In genomic region chr7:157047148-157047547, GRCh38 we compare ENCODE assay signal across 22 cellular contexts. TPM values are rescaled to one million over a fixed set of nuclear protein-coding genes. Genes with fewer than 3 reads are reported as not detected.
A peak's percentile ranks its signal among the peaks of the same experiment; 100 is the strongest.
DNase-seq lines count a peak whose midpoint lies in the region; ATAC-seq, FAIRE-seq and TF ChIP-seq lines count a peak whose summit lies in the region.
"Had no signal": no experiment of that assay in that cellular context is flagged by ENCODE, and none has a peak within 500 bp of the region (broad histone marks: within the 10 kb centered on the region; RNA-seq: fewer than 3 reads in every experiment).

No MANE protein-coding gene starts in this region.

- CTCF ChIA-PET in HepG2 (lab: Yijun Ruan, JAX; ENCODE audit: low intra/inter-chr PET ratio, low total read pairs) (no interaction called here), A673 (lab: Charles Lee) (no interaction called here)

- H3K4me3 ChIP-seq in HepG2 (replicated peaks in 1 of 3; ENCODE audit: insufficient read depth in 1 of 3, low read depth in 2 of 3, low read length in 3 of 3) (no peak overlapping the region), right lobe of liver (no peak overlapping the region), keratinocyte (ENCODE audit: control insufficient read depth in 2 of 3, extremely low read depth in 1 of 3, insufficient read depth in 2 of 3, low read depth in 1 of 3, low read length in 3 of 3) (peak overlapping the region in 1 of 3 experiments; percentile 11), small intestine (ENCODE audit: low read depth in 1 of 2, low read length in 2 of 2) (no peak overlapping the region), A673 (ENCODE audit: low read depth, low read length, poor library complexity, severe bottlenecking) (no peak overlapping the region)

- H2AFZ ChIP-seq in HepG2 (ENCODE audit: low read length) (no peak overlapping the region), keratinocyte (ENCODE audit: control insufficient read depth, low read length) (no peak overlapping the region)

- FAIRE-seq in HepG2 (lab: Jason Lieb, UNC) (no peak), keratinocyte (lab: Jason Lieb, UNC) (peak; percentile 39), small intestine (lab: Jason Lieb, UNC) (no peak)
- FAIRE-seq: A204.1, GM12892, GM19239 had no signal

- intact Hi-C loops in HepG2 (cut with micrococcal nuclease; ENCODE audit: unreplicated experiment) (no loop called here), right lobe of liver (cut with DNase I) (no loop called here), A673 (cut with micrococcal nuclease; ENCODE audit: unreplicated experiment) (no loop called here)

- H3K79me2 ChIP-seq in HepG2 (ENCODE audit: insufficient read depth, low read length) (no peaks in the 10 kb centered on the region), keratinocyte (ENCODE audit: control insufficient read depth, insufficient read depth, low read length) (no peaks in the 10 kb centered on the region)

- no peaks in the 10 kb centered on the region for H3K9me1 ChIP-seq in keratinocyte (ENCODE audit: control insufficient read depth, extremely low read depth, insufficient read depth, low read length)

- peak; percentile 41; the same call in 1 of the 3 replicates for ATAC-seq in HepG2
- ATAC-seq in right lobe of liver: no peak

- dilution Hi-C loops in keratinocyte (cut with MboI; ENCODE audit: extremely low pct_ligation_motif_present, low sequenced_read_pairs): no loop called here

- H3K9ac ChIP-seq in HepG2 (ENCODE audit: insufficient read depth, low read depth, low read length): no peak overlapping the region
- H3K9ac ChIP-seq in keratinocyte (ENCODE audit: control insufficient read depth, extremely low read depth, insufficient read depth, low read length): peak overlapping the region; percentile 50
- H3K9ac ChIP-seq: KMS-11 had no signal

- TF ChIP-seq EP300 in HepG2 (IDR thresholded peaks at IDR 0.05; ENCODE audit: low read depth in 2 of 2, low read length in 2 of 2) (no peak), HepG2 (CRISPR knock-in tag; IDR thresholded peaks at IDR 0.05; ENCODE audit: borderline replicate concordance) (no peak)

- H3K4me1 ChIP-seq in HepG2 (ENCODE audit: insufficient read depth, low read length) (no peaks in the 10 kb centered on the region), right lobe of liver (no peaks in the 10 kb centered on the region), keratinocyte (ENCODE audit: control insufficient read depth, extremely low read depth, insufficient read depth, low read length) (peaks cover 28% of the 10 kb centered on the region), small intestine (ENCODE audit: control insufficient read depth in 2 of 2, insufficient read depth in 1 of 2, low read depth in 1 of 2, low read length in 1 of 2) (no peaks in the 10 kb centered on the region), A673 (ENCODE audit: insufficient read depth, low read length, poor library complexity, severe bottlenecking) (no peaks in the 10 kb centered on the region)

- H4K20me1 ChIP-seq in HepG2 (ENCODE audit: insufficient read depth, low read length): no peaks in the 10 kb centered on the region
- no peaks in the 10 kb centered on the region for H4K20me1 ChIP-seq in keratinocyte (ENCODE audit: control insufficient read depth, extremely low read depth, insufficient read depth, low read length)

- H3K27ac ChIP-seq in HepG2 (ENCODE audit: extremely low read length, insufficient read depth, low read length) (no peak overlapping the region), right lobe of liver (no peak overlapping the region), VCaP (peak overlapping the region; percentile 43), keratinocyte (ENCODE audit: control insufficient read depth, insufficient read depth, low read length) (peak overlapping the region; percentile 64), small intestine (ENCODE audit: low read depth in 1 of 2, low read length in 1 of 2) (no peak overlapping the region), A673 (ENCODE audit: low read depth, low read length, poor library complexity, severe bottlenecking) (no peak overlapping the region)
- H3K27ac ChIP-seq: KMS-11 had no signal

- TF ChIP-seq RAD21 in HepG2 (CRISPR knock-in tag; IDR thresholded peaks at IDR 0.05): no peak

- in situ Hi-C loops in HepG2 (cut with HindIII; ENCODE audit: extremely low pct_ligation_motif_present, low pct_unique_long_range_greater_than_20kb): no loop called here

- H3K27me3 ChIP-seq in HepG2 (ENCODE audit: control insufficient read depth in 1 of 2, insufficient read depth in 2 of 2, low read length in 2 of 2) (peaks cover 6 to 68% of the 10 kb centered on the region in 2 experiments), right lobe of liver (no peaks in the 10 kb centered on the region), keratinocyte (ENCODE audit: control insufficient read depth, extremely low read depth, insufficient read depth, low read length) (no peaks in the 10 kb centered on the region), small intestine (ENCODE audit: control insufficient read depth in 2 of 2, insufficient read depth in 2 of 2, low read length in 2 of 2) (peaks cover 0 to 2% of the 10 kb centered on the region in 2 donors), A673 (replicated peaks; ENCODE audit: insufficient read depth, low read depth, low read length, poor library complexity) (peaks cover 18% of the 10 kb centered on the region)

- POLR2A ChIA-PET in HepG2 (lab: Yijun Ruan, JAX): no interaction called here
- POLR2A ChIA-PET in A673 (lab: Charles Lee; ENCODE audit: low non-redundant PET): no interaction called here

- H3K9me3 ChIP-seq in HepG2 (ENCODE audit: low read length): no peaks in the 10 kb centered on the region
- H3K9me3 ChIP-seq in right lobe of liver: no peaks in the 10 kb centered on the region
- H3K9me3 ChIP-seq in keratinocyte (ENCODE audit: control insufficient read depth, low read depth, low read length): no peaks in the 10 kb centered on the region
- H3K9me3 ChIP-seq in small intestine (ENCODE audit: control insufficient read depth, low read depth): no peaks in the 10 kb centered on the region
- H3K9me3 ChIP-seq in A673 (ENCODE audit: low read depth, low read length, poor library complexity, severe bottlenecking): no peaks in the 10 kb centered on the region

- no TSS peak for BruUV-seq in HepG2 (replicated peaks; lab: Mats Ljungman, UMichigan)
- no TSS peak for BruUV-seq in A673 (replicated peaks; lab: Mats Ljungman, UMichigan)

- TF ChIP-seq POLR2A in HepG2 (IDR thresholded peaks at IDR 0.05; ENCODE audit: insufficient read depth in 1 of 2, low read depth in 2 of 2, low read length in 2 of 2): no peak
- no peak for TF ChIP-seq POLR2A in right lobe of liver (IDR thresholded peaks at IDR 0.05)

- no peak for DNase-seq in HepG2 (ENCODE audit: low spot score)
- no peak for DNase-seq in right lobe of liver
- peak; percentile 28 for DNase-seq in keratinocyte (ENCODE audit: low read depth, low spot score)
- no peak for DNase-seq in small intestine
- DNase-seq in medulla oblongata (ENCODE audit: extremely low spot score): no peak
- DNase-seq in A673 (ENCODE audit: low spot score): no peak
- DNase-seq in DMS79 (lab: John Stamatoyannopoulos, UW): no peak
- DNase-seq: AML-193; CD4-positive, CD25-positive, alpha-beta regulatory T cell; DMS79 treated with DMSO at 0.1 percent for 48 hours; GDM1; MM.1S; NCI-H1105; NCI-H1694 treated with DMSO at 0.1 percent for 48 hours; NCI-H345; NCI-H69; NK-92 treated with Interleukin-12 subunit alpha and Interleukin-12 subunit beta, amount 100 ng/mL, for 24 hours had no signal

- TF ChIP-seq CTCF in HepG2 (CRISPR knock-in tag; IDR thresholded peaks at IDR 0.05): no peak
- TF ChIP-seq CTCF in right lobe of liver (IDR thresholded peaks at IDR 0.05): no peak
- no peak for TF ChIP-seq CTCF in VCaP (conservative IDR thresholded peaks at IDR 0.05)
- no peak for TF ChIP-seq CTCF in keratinocyte (optimal IDR thresholded peaks at IDR 0.05 in 1 of 3, IDR thresholded peaks at IDR 0.05 in 1 of 3, conservative IDR thresholded peaks at IDR 0.05 in 1 of 3; ENCODE audit: extremely low read depth in 1 of 3, insufficient read depth in 2 of 3, low read length in 3 of 3)
- TF ChIP-seq CTCF in A673 (conservative IDR thresholded peaks at IDR 0.05; ENCODE audit: low read depth, low read length): no peak

- no peaks in the 10 kb centered on the region for H3K36me3 ChIP-seq in HepG2 (replicated peaks in 1 of 2; ENCODE audit: control insufficient read depth in 1 of 2, insufficient read depth in 2 of 2, low read length in 2 of 2)
- H3K36me3 ChIP-seq in right lobe of liver: no peaks in the 10 kb centered on the region
- no peaks in the 10 kb centered on the region for H3K36me3 ChIP-seq in keratinocyte (ENCODE audit: control insufficient read depth in 2 of 2, extremely low read depth in 1 of 2, insufficient read depth in 2 of 2, low read length in 2 of 2)
- H3K36me3 ChIP-seq in small intestine (ENCODE audit: control insufficient read depth in 2 of 2, insufficient read depth in 2 of 2, low read length in 2 of 2): no peaks in the 10 kb centered on the region
- no peaks in the 10 kb centered on the region for H3K36me3 ChIP-seq in A673 (ENCODE audit: insufficient read depth, low read length, poor library complexity, severe bottlenecking)

- WGBS in HepG2 (ENCODE audit: low lambda C conversion rate): 17% methylated on average over 5 of the region's 6 CpGs
- 66% methylated on average over 6 of the region's 6 CpGs for WGBS in right lobe of liver (ENCODE audit: insufficient coverage, low coverage, low lambda C conversion rate, missing lambda C conversion rate)
- WGBS in small intestine, 3 donors: 39 to 67% (median 49%) methylated on average over 6 of the region's 6 CpGs

- H3K4me2 ChIP-seq in HepG2 (ENCODE audit: low read depth, low read length) (no peak overlapping the region), keratinocyte (ENCODE audit: control insufficient read depth, extremely low read depth, insufficient read depth, low read depth, low read length) (peak overlapping the region; percentile 77)
- H3K4me2 ChIP-seq: KMS-11 had no signal

RNA-seq across cellular contexts. Expression of gene MNX1, which starts 36.7 kb away (rescaled TPM):
- total RNA-seq in HepG2 (2016; rRNA removed; fragmentation: Illumina TruSeq; extraction: Trizol) (3.6 and 6.1 TPM in 2 replicates), right lobe of liver (not detected), A673 (2021) (0.13 TPM in 1 of 2 replicates, not detected in the other)
- total RNA-seq in HepG2 (2016; cell fraction: cytosol; rRNA removed; fragmentation: Illumina TruSeq; extraction: Trizol; ENCODE audit: low read depth): 2.4 and 2.5 TPM in 2 replicates
- 3.4 and 9.7 TPM in 2 replicates for total RNA-seq in HepG2 (2016; cell fraction: insoluble cytoplasmic fraction; rRNA removed; fragmentation: Illumina TruSeq; extraction: Trizol)
- total RNA-seq in HepG2 (2016; cell fraction: membrane; rRNA removed; fragmentation: Illumina TruSeq; extraction: Trizol): 4.5 and 5.6 TPM in 2 replicates
- total RNA-seq in HepG2 (2016; cell fraction: nucleus; rRNA removed; fragmentation: Illumina TruSeq; extraction: Trizol): 6.7 and 7.4 TPM in 2 replicates
- polyA plus RNA-seq in HepG2 (2011; rRNA removed) (0.91 and 0.94 TPM in 2 replicates), keratinocyte (0.02 TPM in 1 of 3 replicates, not detected in the others), small intestine (10 to 100 TPM in 1 of 3 donors, 1 to 10 TPM in 2; 3.5 to 10.7 (median 7.6) TPM)
- polyA plus RNA-seq in HepG2 (2011; cell fraction: cytosol; rRNA removed): 0.37 and 1.0 TPM in 2 replicates
- polyA plus RNA-seq in HepG2 (2011; cell fraction: nucleus; rRNA removed): 3.8 and 4.5 TPM in 2 replicates
- polyA plus RNA-seq in HepG2 (2012): 1.7 and 2.4 TPM in 2 replicates
- 2.2 and 3.2 TPM in 2 replicates for polyA plus RNA-seq in HepG2 (2016; cell fraction: cytosol; fragmentation: Illumina TruSeq; extraction: Trizol; ENCODE audit: low read depth)
- 6.3 and 6.7 TPM in 2 replicates for polyA plus RNA-seq in HepG2 (2016; cell fraction: insoluble cytoplasmic fraction; fragmentation: Illumina TruSeq; extraction: Trizol; ENCODE audit: low read depth)
- 4.5 and 4.8 TPM in 2 replicates for polyA plus RNA-seq in HepG2 (2016; cell fraction: membrane; fragmentation: Illumina TruSeq; extraction: Trizol; ENCODE audit: low read depth)
- polyA plus RNA-seq in HepG2 (2016; cell fraction: nucleus; fragmentation: Illumina TruSeq; extraction: Trizol; ENCODE audit: insufficient read depth, low read depth): 16.6 TPM in 2 replicates
- polyA minus RNA-seq in HepG2 (2011; rRNA and poly(A)+ RNA removed; ENCODE audit: low replicate concordance): 0.98 and 1.5 TPM in 2 replicates
- polyA minus RNA-seq in HepG2 (2011; cell fraction: cytosol; rRNA and poly(A)+ RNA removed): 0.89 and 1.6 TPM in 2 replicates
- polyA minus RNA-seq in HepG2 (2011; cell fraction: nucleus; rRNA and poly(A)+ RNA removed): 3.2 and 7.9 TPM in 2 replicates
- polyA plus RNA-seq in keratinocyte (2011; ENCODE audit: low read depth): not detected
- polyA plus RNA-seq in keratinocyte (2011; cell fraction: cytosol; rRNA removed): not detected in 2 replicates
- polyA plus RNA-seq in keratinocyte (2011; cell fraction: nucleus; rRNA removed): not detected in 2 replicates
- polyA plus RNA-seq in keratinocyte (2012; ENCODE audit: low replicate concordance): 0.10 and 0.11 TPM in 2 replicates
- polyA minus RNA-seq in keratinocyte: 0.10 TPM in 1 of 3 replicates, not detected in the others
- not detected for polyA minus RNA-seq in keratinocyte (2011; cell fraction: cytosol; rRNA and poly(A)+ RNA removed)
- polyA minus RNA-seq in keratinocyte (2011; cell fraction: nucleus; rRNA and poly(A)+ RNA removed): not detected in 2 replicates
- polyA plus RNA-seq: CD4-positive, CD25-positive, alpha-beta regulatory T cell had no signal

Comparison
In these comparisons a context has a peak if more than half of its experiments do, and no peak if none do; other contexts are left out.
1. H3K27ac ChIP-seq: peak in VCaP (single experiment) and keratinocyte (single experiment); none in HepG2 (single experiment), right lobe of liver (0 of 3), small intestine (0 of 2) and A673 (single experiment).